ENCODE assay signal across 9 cellular contexts in the genomic region with DNA sequence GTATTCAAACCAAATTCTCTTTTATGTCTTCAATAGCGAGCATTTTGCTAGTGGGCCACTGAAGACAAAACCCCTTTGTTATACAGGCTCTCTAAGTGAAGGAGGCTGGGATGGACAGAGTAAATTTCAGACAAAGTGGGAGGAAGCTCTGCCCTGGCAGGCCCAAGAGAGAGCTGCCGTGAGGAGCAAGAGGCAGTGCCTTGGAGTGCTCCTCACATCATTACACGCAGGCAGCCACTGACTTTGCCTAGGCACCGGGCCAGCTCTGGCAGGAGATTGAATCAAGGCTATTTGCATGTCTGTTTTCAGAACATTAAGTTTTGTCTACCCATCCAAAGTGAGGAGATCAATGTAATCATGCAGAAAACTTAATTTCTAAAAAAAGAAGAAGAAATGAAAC.
DNase-seq lines count a peak whose midpoint lies in the region; ATAC-seq and TF ChIP-seq lines count a peak whose summit lies in the region.
"Had no signal": no experiment of that assay in that cellular context is flagged by ENCODE, and none has a peak within 500 bp of the region (broad histone marks: within the 10 kb centered on the region; RNA-seq: fewer than 3 reads in every experiment).

No MANE protein-coding gene starts in this region.

- TF ChIP-seq CTCF in fibroblast of the aortic adventitia (IDR thresholded peaks at IDR 0.05; ENCODE audit: insufficient read depth, low read length) = no peak
- no peak for TF ChIP-seq CTCF in PC-3 (conservative IDR thresholded peaks at IDR 0.05; ENCODE audit: low read depth, low read length)

- no peaks in the 10 kb centered on the region for H3K36me3 ChIP-seq in H7 (replicated peaks; ENCODE audit: control insufficient read depth, insufficient read depth, low read length)
- H3K36me3 ChIP-seq in PC-3 (ENCODE audit: low read depth, low read length) = no peaks in the 10 kb centered on the region

- H3K4me1 ChIP-seq in PC-3 (ENCODE audit: insufficient read depth, low read length) = peaks cover 7% of the 10 kb centered on the region

- H3K4me2 ChIP-seq in PC-3 (ENCODE audit: low read length) = no peak overlapping the region

- no peak overlapping the region for H3K4me3 ChIP-seq in fibroblast of the aortic adventitia (ENCODE audit: low read depth, low read length)
- H3K4me3 ChIP-seq in H7 (ENCODE audit: insufficient read depth, low read depth, low read length) = no peak overlapping the region
- H3K4me3 ChIP-seq in PC-3 (ENCODE audit: low read length) = no peak overlapping the region

- BruUV-seq in PC-3 (replicated peaks; lab: Mats Ljungman, UMichigan) = no TSS peak

- H3K27ac ChIP-seq in PC-3 (ENCODE audit: low read length) = no peak overlapping the region

- DNase-seq in fibroblast of the aortic adventitia (ENCODE audit: low read depth) (peak; percentile 77), stromal cell of bone marrow (ENCODE audit: low read depth) (peak; percentile 58), H7 (no peak), amniotic stem cell (lab: John Stamatoyannopoulos, UW) (no peak), PC-3 (no peak)
- DNase-seq: stimulated activated CD4-positive, alpha-beta T cell treated with anti-CD3 and anti-CD28 coated beads, Interleukin-2, amount 100 ng/mL, for 24 hours had no signal

- CTCF ChIA-PET in PC-3 (lab: Charles Lee) = no interaction called here

- peak; percentile 54 for ATAC-seq in GM19397 (IDR thresholded peaks at IDR 0.05; ENCODE audit: unreplicated experiment)
- peak; percentile 36 for ATAC-seq in HG03378 (IDR thresholded peaks at IDR 0.05; ENCODE audit: unreplicated experiment)
- ATAC-seq in GM18873 (IDR thresholded peaks at IDR 0.05; ENCODE audit: low FRiP score, unreplicated experiment) = no peak
- ATAC-seq in PC-3 = no peak

- no peaks in the 10 kb centered on the region for H3K79me2 ChIP-seq in PC-3 (ENCODE audit: low read length)

- POLR2A ChIA-PET in PC-3 (lab: Charles Lee; ENCODE audit: unreplicated experiment) = no interaction called here

- H3K9me3 ChIP-seq in PC-3 (ENCODE audit: low read length) = no peaks in the 10 kb centered on the region

- no peaks in the 10 kb centered on the region for H3F3A ChIP-seq in PC-3 (ENCODE audit: low read length, unreplicated experiment)

- no peaks in the 10 kb centered on the region for H3K9me2 ChIP-seq in PC-3 (replicated peaks; ENCODE audit: low read length)

- H3K9ac ChIP-seq in PC-3 (ENCODE audit: low read length) = no peak overlapping the region

- H4K20me1 ChIP-seq in PC-3 (ENCODE audit: low read length) = no peaks in the 10 kb centered on the region

- intact Hi-C loops in PC-3 (cut with micrococcal nuclease) = no loop called here

- no peak overlapping the region for H2AFZ ChIP-seq in PC-3 (ENCODE audit: low read length)

- H3K27me3 ChIP-seq in H7 (ENCODE audit: control insufficient read depth, insufficient read depth, low read length) = no peaks in the 10 kb centered on the region
- H3K27me3 ChIP-seq in PC-3 (ENCODE audit: low read length) = no peaks in the 10 kb centered on the region

Comparison
In these comparisons a context has a peak if more than half of its experiments do, and no peak if none do; other contexts are left out.
1. ATAC-seq: peak in GM19397 (single experiment) and HG03378 (single experiment); none in GM18873 (single experiment) and PC-3 (single experiment).
2. DNase-seq: peak in fibroblast of the aortic adventitia (single experiment) and stromal cell of bone marrow (single experiment); none in H7 (single experiment), amniotic stem cell (single experiment) and PC-3 (single experiment).